8 cellular contexts compared by ENCODE assay signal in genomic region chr16:2008009-2008526, GRCh38. TPM values are rescaled to one million over a fixed set of nuclear protein-coding genes. Genes with fewer than 3 reads are reported as not detected.
DNase-seq lines count a peak whose midpoint lies in the region; ATAC-seq, FAIRE-seq and TF ChIP-seq lines count a peak whose summit lies in the region.

No MANE protein-coding gene starts in this region.

- H2AFZ ChIP-seq in HCT116 (ENCODE audit: low read depth, low read length, poor library complexity, severe bottlenecking): no peak overlapping the region

- H3K4me3 ChIP-seq in A549: peak overlapping the region; percentile 94
- peak overlapping the region; percentile 79 to 87 for H3K4me3 ChIP-seq in HCT116 (replicated peaks in 1 of 2; ENCODE audit: low read depth in 1 of 2, low read length in 2 of 2)
- H3K4me3 ChIP-seq in WI38 (ENCODE audit: low read depth, low read length): peak overlapping the region; percentile 84

- BruUV-seq in HCT116 (replicated peaks; lab: Mats Ljungman, UMichigan): TSS peak; percentile 81

- no peaks in the 10 kb centered on the region for H3K9me3 ChIP-seq in A549
- no peaks in the 10 kb centered on the region for H3K9me3 ChIP-seq in HCT116 (ENCODE audit: control insufficient read depth in 1 of 2, insufficient read depth in 1 of 2, low read depth in 1 of 2, low read length in 2 of 2)

- DNase-seq in A549 (ENCODE audit: low read depth in 1 of 2, low spot score in 1 of 2) (no peak), HCT116 (ENCODE audit: low read depth, low spot score) (no peak), glomerular visceral epithelial cell (ENCODE audit: extremely low spot score) (peak; percentile 84), GM19238 (ENCODE audit: insufficient read length, low spot score) (no peak), NCI-H1092 (lab: John Stamatoyannopoulos, UW) (no peak)
- DNase-seq in stimulated activated CD8-positive, alpha-beta memory T cell treated with anti-CD3 and anti-CD28 coated beads, Interleukin-4, amount 100 ng/mL, for 48 hours: peak; percentile 67
- DNase-seq in central memory CD4-positive, alpha-beta T cell: no peak

- H3K27me3 ChIP-seq in HCT116 (ENCODE audit: insufficient read depth, low read length): no peaks in the 10 kb centered on the region

- TF ChIP-seq POLR2A in A549 (IDR thresholded peaks at IDR 0.05; ENCODE audit: low read length): no peak
- no peak for TF ChIP-seq POLR2A in HCT116 (IDR thresholded peaks at IDR 0.05; ENCODE audit: borderline replicate concordance, extremely low read depth, insufficient read depth, insufficient read length)

- WGBS in A549 (ENCODE audit: missing lambda C conversion rate): 53% methylated on average over 15 of the region's 15 CpGs

- TF ChIP-seq EP300 in A549 (IDR thresholded peaks at IDR 0.05): no peak

- intact Hi-C loops in HCT116 (cut with micrococcal nuclease): no loop called here

- no peaks in the 10 kb centered on the region for H3K9me2 ChIP-seq in HCT116 (ENCODE audit: insufficient read depth)

- peaks cover 72% of the 10 kb centered on the region for H3K79me2 ChIP-seq in HCT116 (ENCODE audit: insufficient read depth, low read length)

- TF ChIP-seq RAD21 in A549 (conservative IDR thresholded peaks at IDR 0.05 in 1 of 2, IDR thresholded peaks at IDR 0.05 in 1 of 2): no peak
- no peak for TF ChIP-seq RAD21 in HCT116 (IDR thresholded peaks at IDR 0.05; ENCODE audit: low read depth)

- H3K4me2 ChIP-seq in A549: peak overlapping the region; percentile 91
- peak overlapping the region; percentile 92 for H3K4me2 ChIP-seq in HCT116 (ENCODE audit: low read length)

- no peak for TF ChIP-seq CTCF in A549 (IDR thresholded peaks at IDR 0.05)
- TF ChIP-seq CTCF in HCT116 (IDR thresholded peaks at IDR 0.05 in 2 of 3, conservative IDR thresholded peaks at IDR 0.05 in 1 of 3; ENCODE audit: borderline replicate concordance in 1 of 3, insufficient read depth in 1 of 3, low read depth in 2 of 3, low read length in 2 of 3): no peak
- no peak for TF ChIP-seq CTCF in WI38 (IDR thresholded peaks at IDR 0.05; ENCODE audit: low read depth, low read length)

- CTCF ChIA-PET in A549 (lab: Yijun Ruan, JAX) (interaction anchor here (1.3 to 11.3 kb wide), 7 partner anchors 14 to 139 kb away, joined by 3 to 196 read pairs (median 4); partner anchors contain the start of genes GFER, NOXO1 and SYNGR3), HCT116 (lab: Charles Lee) (interaction anchor here (1.2 kb wide), 1 partner anchor 132 kb away, joined by 5 read pairs; no protein-coding TSS in a partner anchor)

- H3K4me1 ChIP-seq in A549 (peaks cover 55% of the 10 kb centered on the region), HCT116 (ENCODE audit: control insufficient read depth in 1 of 2, insufficient read depth in 2 of 2, low read length in 2 of 2) (peaks cover 28 to 62% of the 10 kb centered on the region in 2 experiments)

- FAIRE-seq in A549 (lab: Jason Lieb, UNC): no peak

- RAD21 ChIA-PET in HCT116 (lab: Charles Lee; ENCODE audit: low non-redundant PET in 1 of 2, low total read pairs in 2 of 2, uncharacterized antibody in 2 of 2, unreplicated experiment in 2 of 2): interaction anchor here in 1 of 2 experiments (0.6 kb wide), 1 partner anchor 51 kb away, joined by 4 read pairs; no protein-coding TSS in a partner anchor

- peak overlapping the region; percentile 97 for H3K9ac ChIP-seq in HCT116 (ENCODE audit: low read length)

- peaks cover 9% of the 10 kb centered on the region; the same call in 1 of the 2 replicates for H4K20me1 ChIP-seq in HCT116 (ENCODE audit: insufficient read depth)

- peaks cover 0 to 12% of the 10 kb centered on the region in 2 experiments; a peak in 2 of 4 replicates for H3K36me3 ChIP-seq in HCT116 (ENCODE audit: control insufficient read depth in 1 of 2, insufficient read depth in 2 of 2, low read length in 2 of 2)

- ATAC-seq in A549: no peak
- ATAC-seq in HCT116: no peak

- H3K27ac ChIP-seq in A549 (peak overlapping the region; percentile 95 to 98), HCT116 (ENCODE audit: low read depth, low read length) (peak overlapping the region; percentile 92)

- POLR2A ChIA-PET in A549 (lab: Yijun Ruan, JAX): interaction anchor here (0.7 to 1.4 kb wide), 3 partner anchors 24 to 147 kb away, joined by 3 to 4 read pairs (median 4); partner anchors contain the start of genes GFER, RPS2 and TRAF7
- POLR2A ChIA-PET in HCT116 (lab: Charles Lee): interaction anchor here (0.6 to 1.4 kb wide), 3 partner anchors 10 to 147 kb away, joined by 3 read pairs; partner anchors contain the start of genes NPW and TRAF7

TF ChIP-seq in A549, 52 proteins besides CTCF, POLR2A, EP300 and RAD21 (continues in another document):
- TF ChIP-seq ELK1 (IDR thresholded peaks at IDR 0.05; ENCODE audit: low read depth, low read length) (no peak), MYC (IDR thresholded peaks at IDR 0.05; ENCODE audit: borderline replicate concordance, low read length) (no peak), BHLHE40 (IDR thresholded peaks at IDR 0.05; ENCODE audit: low read depth, low read length) (no peak), HDAC2 (IDR thresholded peaks at IDR 0.05) (no peak)

TF ChIP-seq in HCT116, 20 proteins besides CTCF, POLR2A, EP300 and RAD21 (continues in another document):
- TF ChIP-seq CEBPB (IDR thresholded peaks at IDR 0.05; ENCODE audit: low read depth) (no peak), EZH2 (IDR thresholded peaks at IDR 0.05) (no peak), YY1 (IDR thresholded peaks at IDR 0.05; ENCODE audit: extremely low read depth, insufficient replicate concordance, low read depth, low read length) (no peak), TCF7L2 (IDR thresholded peaks at IDR 0.05; ENCODE audit: borderline replicate concordance, extremely low read depth, insufficient read depth, insufficient read length) (no peak), ZBTB33 (IDR thresholded peaks at IDR 0.05; ENCODE audit: extremely low read depth, insufficient replicate concordance, low read length) (no peak), SRF (IDR thresholded peaks at IDR 0.05; ENCODE audit: low read depth) (no peak), EZH2phosphoT487 (IDR thresholded peaks at IDR 0.05; ENCODE audit: borderline replicate concordance) (no peak), EGR1 (IDR thresholded peaks at IDR 0.05; ENCODE audit: low read depth) (no peak)
- TF ChIP-seq, protein P1, sequence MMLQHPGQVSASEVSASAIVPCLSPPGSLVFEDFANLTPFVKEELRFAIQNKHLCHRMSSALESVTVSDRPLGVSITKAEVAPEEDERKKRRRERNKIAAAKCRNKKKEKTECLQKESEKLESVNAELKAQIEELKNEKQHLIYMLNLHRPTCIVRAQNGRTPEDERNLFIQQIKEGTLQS (IDR thresholded peaks at IDR 0.05): no peak

RNA-seq across cellular contexts. Expression of gene ZNF598, which starts 1.6 kb away (rescaled TPM):
- polyA plus RNA-seq in A549 (2011; rRNA removed) (15.3 and 17.7 TPM in 2 replicates), A549 (2017; fragmentation: RNase III; extraction: RNeasy Plus Mini Kit Qiagen cat#74134 plus additional on column Dnase treatment) (32.7 to 35.0 TPM (median 33.8 TPM) in 3 replicates)
- polyA plus RNA-seq in A549 (2012; cell fraction: cytosol; rRNA removed): 52.2 and 62.7 TPM in 2 replicates
- 120 and 183 TPM in 2 replicates for polyA plus RNA-seq in A549 (2012; cell fraction: nucleus; rRNA removed)
- 12.7 and 17.2 TPM in 2 replicates for polyA minus RNA-seq in A549 (2011; rRNA and poly(A)+ RNA removed)
- total RNA-seq in HCT116 (2021; ENCODE audit: unreplicated experiment): 57.4 TPM
- 32.0 and 33.0 TPM in 2 replicates for polyA plus RNA-seq in HCT116 (2012)

RNA-seq across cellular contexts. Expression of gene NPW, which starts 11.5 kb away (rescaled TPM):
- 0.13 and 0.26 TPM in 2 replicates for polyA plus RNA-seq in A549 (2011; rRNA removed)
- polyA plus RNA-seq in A549 (2012; cell fraction: cytosol; rRNA removed): 0.83 and 1.2 TPM in 2 replicates
- polyA plus RNA-seq in A549 (2012; cell fraction: nucleus; rRNA removed): 7.5 and 11.1 TPM in 2 replicates
- polyA plus RNA-seq in A549 (2017; fragmentation: RNase III; extraction: RNeasy Plus Mini Kit Qiagen cat#74134 plus additional on column Dnase treatment): 1.0 to 1.6 TPM (median 1.2 TPM) in 3 replicates
- not detected in 2 replicates for polyA minus RNA-seq in A549 (2011; rRNA and poly(A)+ RNA removed)
- total RNA-seq in HCT116 (2021; ENCODE audit: unreplicated experiment): 226 TPM
- polyA plus RNA-seq in HCT116 (2012): 110 and 125 TPM in 2 replicates

RNA-seq across cellular contexts. Expression of gene SYNGR3, which starts 18.3 kb away (rescaled TPM):
- polyA plus RNA-seq in A549 (2011; rRNA removed): 4.9 and 5.7 TPM in 2 replicates
- polyA plus RNA-seq in A549 (2012; cell fraction: cytosol; rRNA removed): 6.0 and 8.8 TPM in 2 replicates
- polyA plus RNA-seq in A549 (2012; cell fraction: nucleus; rRNA removed): 15.4 and 17.6 TPM in 2 replicates
- polyA plus RNA-seq in A549 (2017; fragmentation: RNase III; extraction: RNeasy Plus Mini Kit Qiagen cat#74134 plus additional on column Dnase treatment): 4.1 to 5.0 TPM (median 4.4 TPM) in 3 replicates
- 6.2 and 6.6 TPM in 2 replicates for polyA minus RNA-seq in A549 (2011; rRNA and poly(A)+ RNA removed)
- 11.5 TPM for total RNA-seq in HCT116 (2021; ENCODE audit: unreplicated experiment)
- polyA plus RNA-seq in HCT116 (2012): 9.1 and 9.9 TPM in 2 replicates

RNA-seq across cellular contexts. Expression of gene NHERF2, which starts 18.6 kb away (rescaled TPM):
- polyA plus RNA-seq in A549 (2011; rRNA removed) (33.1 and 35.0 TPM in 2 replicates), A549 (2017; fragmentation: RNase III; extraction: RNeasy Plus Mini Kit Qiagen cat#74134 plus additional on column Dnase treatment) (27.3 to 32.3 TPM (median 31.0 TPM) in 3 replicates)
- polyA plus RNA-seq in A549 (2012; cell fraction: cytosol; rRNA removed): 72.4 and 90.6 TPM in 2 replicates
- polyA plus RNA-seq in A549 (2012; cell fraction: nucleus; rRNA removed): 67.1 and 86.4 TPM in 2 replicates
- 9.9 and 14.4 TPM in 2 replicates for polyA minus RNA-seq in A549 (2011; rRNA and poly(A)+ RNA removed)
- total RNA-seq in HCT116 (2021; ENCODE audit: unreplicated experiment): 58.4 TPM
- polyA plus RNA-seq in HCT116 (2012): 45.9 and 52.4 TPM in 2 replicates

RNA-seq across cellular contexts. Expression of gene GFER, which starts 24.1 kb away (rescaled TPM):
- polyA plus RNA-seq in A549 (2011; rRNA removed): 11.9 and 12.9 TPM in 2 replicates
- 23.7 and 27.7 TPM in 2 replicates for polyA plus RNA-seq in A549 (2012; cell fraction: cytosol; rRNA removed)
- 26.8 and 30.6 TPM in 2 replicates for polyA plus RNA-seq in A549 (2012; cell fraction: nucleus; rRNA removed)
- 33.9 to 34.9 TPM (median 34.8 TPM) in 3 replicates for polyA plus RNA-seq in A549 (2017; fragmentation: RNase III; extraction: RNeasy Plus Mini Kit Qiagen cat#74134 plus additional on column Dnase treatment)
- polyA minus RNA-seq in A549 (2011; rRNA and poly(A)+ RNA removed): 8.6 and 9.5 TPM in 2 replicates
- total RNA-seq in HCT116 (2021; ENCODE audit: unreplicated experiment): 47.3 TPM
- 54.3 and 65.9 TPM in 2 replicates for polyA plus RNA-seq in HCT116 (2012)

Comparison
In these comparisons a context has a peak if more than half of its experiments do, and no peak if none do; other contexts are left out.
1. DNase-seq: peak in glomerular visceral epithelial cell (single experiment) and stimulated activated CD8-positive, alpha-beta memory T cell treated with anti-CD3 and anti-CD28 coated beads, Interleukin-4, amount 100 ng/mL, for 48 hours (single experiment); none in A549 (0 of 2), HCT116 (single experiment), GM19238 (single experiment), NCI-H1092 (single experiment) and central memory CD4-positive, alpha-beta T cell (single experiment).
2. Peak in every context shown above with its lines, with median percentiles within 50 percentile points of each other: H3K4me3 ChIP-seq.